In genomic region chr15:88620995-88621772, GRCh38 we compare ENCODE assay signal across 8 cellular contexts. TPM values are rescaled to one million over a fixed set of nuclear protein-coding genes. Genes with fewer than 3 reads are reported as not detected.
DNase-seq lines count a peak whose midpoint lies in the region; FAIRE-seq and TF ChIP-seq lines count a peak whose summit lies in the region.

AEN (plus strand) TSS chr15:88621340; CDS start chr15:88626210, 4,870 bp downstream.

- peaks cover 62% of the 10 kb centered on the region for H3K4me1 Mint-ChIP-seq in nephron progenitor cell
- H3K4me1 Mint-ChIP-seq in stimulated activated naive CD8-positive, alpha-beta T cell treated with anti-CD3 and anti-CD28 coated beads, Interleukin-15, Interleukin-2, amounts not matched to agents 100 ng/mL and 50 ng/mL, for 24 hours (ENCODE audit: low read depth): peaks cover 48% of the 10 kb centered on the region

- peak within 1 kb of the TSS; percentile 73 for H3K27ac ChIP-seq in MM.1S (ENCODE audit: low read length)

- peak within 1 kb of the TSS; percentile 84 for H3K4me3 Mint-ChIP-seq in nephron progenitor cell
- H3K4me3 Mint-ChIP-seq in stimulated activated naive CD8-positive, alpha-beta T cell treated with anti-CD3 and anti-CD28 coated beads, Interleukin-15, Interleukin-2, amounts not matched to agents 100 ng/mL and 50 ng/mL, for 24 hours: peak within 1 kb of the TSS; percentile 98

- H3F3A ChIP-seq in MM.1S (ENCODE audit: insufficient read depth, low read length): peaks cover 36% of the 10 kb centered on the region

- TF ChIP-seq CTCF in MM.1S (IDR thresholded peaks at IDR 0.05; ENCODE audit: low read length) (no peak), fibroblast of the aortic adventitia (IDR thresholded peaks at IDR 0.05; ENCODE audit: insufficient read depth, low read length) (no peak), nephron progenitor cell (IDR thresholded peaks at IDR 0.05) (no peak)

- peaks cover 51% of the 10 kb centered on the region for H3K79me2 ChIP-seq in MM.1S (ENCODE audit: low read length)

- H3K27me3 ChIP-seq in MM.1S (replicated peaks; ENCODE audit: insufficient read depth, low read length): no peaks in the 10 kb centered on the region

- no peaks in the 10 kb centered on the region for H3K9me3 Mint-ChIP-seq in nephron progenitor cell
- H3K9me3 Mint-ChIP-seq in stimulated activated naive CD8-positive, alpha-beta T cell treated with anti-CD3 and anti-CD28 coated beads, Interleukin-15, Interleukin-2, amounts not matched to agents 100 ng/mL and 50 ng/mL, for 24 hours: no peaks in the 10 kb centered on the region

- H3K4me1 ChIP-seq in MM.1S (ENCODE audit: low read length): peaks cover 30% of the 10 kb centered on the region

- no peaks in the 10 kb centered on the region for H3K36me3 Mint-ChIP-seq in nephron progenitor cell (ENCODE audit: low read depth)
- peaks cover 43% of the 10 kb centered on the region for H3K36me3 Mint-ChIP-seq in stimulated activated naive CD8-positive, alpha-beta T cell treated with anti-CD3 and anti-CD28 coated beads, Interleukin-15, Interleukin-2, amounts not matched to agents 100 ng/mL and 50 ng/mL, for 24 hours (ENCODE audit: low read depth)

- no peaks in the 10 kb centered on the region; the same call in 1 of the 2 replicates for H3K36me3 ChIP-seq in MM.1S (replicated peaks; ENCODE audit: insufficient read depth, low read length)

- H3K27me3 Mint-ChIP-seq in nephron progenitor cell (ENCODE audit: low read depth, poor library complexity): peaks cover 5% of the 10 kb centered on the region
- peaks cover 10% of the 10 kb centered on the region for H3K27me3 Mint-ChIP-seq in stimulated activated naive CD8-positive, alpha-beta T cell treated with anti-CD3 and anti-CD28 coated beads, Interleukin-15, Interleukin-2, amounts not matched to agents 100 ng/mL and 50 ng/mL, for 24 hours

- no peaks in the 10 kb centered on the region for H3K9me2 ChIP-seq in MM.1S (replicated peaks; ENCODE audit: insufficient read depth, low read length)

- peak within 1 kb of the TSS; percentile 82 for H2AFZ ChIP-seq in MM.1S (ENCODE audit: low read length)

- FAIRE-seq in G401.6 (lab: Jason Lieb, UNC): peak; percentile 94

- H4K20me1 ChIP-seq in MM.1S (ENCODE audit: insufficient read depth, low read length): peaks cover 16% of the 10 kb centered on the region

- peak within 1 kb of the TSS; percentile 69 for H3K27ac Mint-ChIP-seq in nephron progenitor cell
- peak within 1 kb of the TSS; percentile 98 for H3K27ac Mint-ChIP-seq in stimulated activated naive CD8-positive, alpha-beta T cell treated with anti-CD3 and anti-CD28 coated beads, Interleukin-15, Interleukin-2, amounts not matched to agents 100 ng/mL and 50 ng/mL, for 24 hours

- peak within 1 kb of the TSS; percentile 99 for H3K4me3 ChIP-seq in MM.1S (ENCODE audit: low read length)
- peak within 1 kb of the TSS; percentile 77 for H3K4me3 ChIP-seq in fibroblast of the aortic adventitia (ENCODE audit: low read depth, low read length)

- peak within 1 kb of the TSS; percentile 99 for H3K9ac ChIP-seq in MM.1S (ENCODE audit: low read length)

- peak; percentile 93 for DNase-seq in HCEC 1CT
- DNase-seq in MM.1S: peak; percentile 96
- DNase-seq in SHP77 treated with DMSO at 0.1 percent for 48 hours (lab: John Stamatoyannopoulos, UW): peak; percentile 84
- peak; percentile 96 for DNase-seq in activated effector memory CD4-positive, alpha-beta T cell treated with Interleukin-2 at 50 U/mL for 16 hours
- DNase-seq in fibroblast of the aortic adventitia (ENCODE audit: low read depth): peak; percentile 95
- DNase-seq in nephron progenitor cell: peak; percentile 92

- peak within 1 kb of the TSS; percentile 99 for H3K4me2 ChIP-seq in MM.1S (ENCODE audit: low read depth, low read length)

- H3K9me3 ChIP-seq in MM.1S (replicated peaks; ENCODE audit: insufficient read depth, low read length): no peaks in the 10 kb centered on the region

RNA-seq across cellular contexts. Expression of gene AEN, which starts in this region (rescaled TPM):
- 20.8 and 36.6 TPM in 2 replicates for total RNA-seq in fibroblast of the aortic adventitia (ENCODE audit: low replicate concordance)

Comparison
In these comparisons a context has a peak if more than half of its experiments do, and no peak if none do; other contexts are left out.
1. Peak in every context shown above with its lines: DNase-seq, H3K4me3 ChIP-seq and H3K27ac ChIP-seq.